ENCODE assay signal across 13 cellular contexts in the genomic region with DNA sequence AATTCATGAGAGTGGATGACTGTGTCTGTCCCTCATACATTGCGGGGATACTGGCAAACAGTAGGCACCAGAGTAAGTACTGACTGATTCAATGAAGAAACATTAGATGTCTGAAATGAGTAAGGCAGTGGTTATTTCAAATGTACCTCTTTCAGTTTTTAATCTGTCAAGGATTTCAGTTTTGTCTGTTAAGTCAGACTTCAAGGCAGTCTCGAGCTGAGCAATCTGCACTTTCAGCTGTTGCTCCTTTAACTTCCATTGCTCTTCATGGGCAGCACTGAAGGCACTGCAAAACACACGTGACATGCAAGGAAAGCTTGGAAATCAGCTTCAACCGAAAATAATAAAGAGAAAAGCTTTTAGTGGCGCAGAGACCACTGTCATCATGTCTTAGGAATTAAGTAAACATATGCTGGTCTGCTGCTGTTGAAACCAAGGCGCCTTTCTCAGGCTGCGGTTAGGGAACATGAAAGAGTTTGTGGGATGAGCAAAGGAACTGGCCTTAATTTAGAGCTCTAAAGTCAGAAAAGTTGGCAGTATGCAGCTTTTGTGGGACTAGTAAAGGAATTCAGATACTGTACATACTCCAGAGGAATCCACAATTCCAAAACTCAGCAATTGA. TPM values are rescaled to one million over a fixed set of nuclear protein-coding genes. Genes with fewer than 3 reads are reported as not detected.
DNase-seq lines count a peak whose midpoint lies in the region; ATAC-seq and TF ChIP-seq lines count a peak whose summit lies in the region.
"Had no signal": no experiment of that assay in that cellular context is flagged by ENCODE, and none has a peak within 500 bp of the region (broad histone marks: within the 10 kb centered on the region; RNA-seq: fewer than 3 reads in every experiment).

No MANE protein-coding gene starts in this region.

- no peaks in the 10 kb centered on the region for H3K36me3 ChIP-seq in testis (ENCODE audit: low read depth, missing control alignments)
- H3K36me3 ChIP-seq in PC-3 (ENCODE audit: low read depth, low read length), result no peaks in the 10 kb centered on the region
- H3K36me3 ChIP-seq: upper lobe of left lung had no signal

- no peak overlapping the region for H2AFZ ChIP-seq in PC-3 (ENCODE audit: low read length)

- 50 to 52% methylated on average over 7 of the region's 7 CpGs for WGBS in testis, 2 donors

- H3K27me3 ChIP-seq in testis, result no peaks in the 10 kb centered on the region
- no peaks in the 10 kb centered on the region for H3K27me3 ChIP-seq in PC-3 (ENCODE audit: low read length)
- H3K27me3 ChIP-seq: foreskin keratinocyte, upper lobe of left lung had no signal

- H3K4me2 ChIP-seq in PC-3 (ENCODE audit: low read length), result no peak overlapping the region

- intact Hi-C loops in testis (cut with DNase I; ENCODE audit: low total_unique reads) (no loop called here), PC-3 (cut with micrococcal nuclease) (no loop called here)

- H3K4me3 ChIP-seq in choroid plexus epithelial cell (ENCODE audit: low read depth, low read length) (no peak overlapping the region), testis (no peak overlapping the region), PC-3 (ENCODE audit: low read length) (no peak overlapping the region)
- H3K4me3 ChIP-seq: upper lobe of left lung had no signal

- TF ChIP-seq CTCF in choroid plexus epithelial cell (conservative IDR thresholded peaks at IDR 0.05; ENCODE audit: low read depth, low read length) (no peak), testis (IDR thresholded peaks at IDR 0.05) (no peak), PC-3 (conservative IDR thresholded peaks at IDR 0.05; ENCODE audit: low read depth, low read length) (no peak)

- H3K9me3 Mint-ChIP-seq in naive thymus-derived CD8-positive, alpha-beta T cell, result no peaks in the 10 kb centered on the region

- H3K27me3 Mint-ChIP-seq in naive thymus-derived CD8-positive, alpha-beta T cell, result no peaks in the 10 kb centered on the region

- no peaks in the 10 kb centered on the region for H3K9me3 ChIP-seq in testis
- no peaks in the 10 kb centered on the region for H3K9me3 ChIP-seq in PC-3 (ENCODE audit: low read length)
- H3K9me3 ChIP-seq: upper lobe of left lung had no signal

- H3K9me2 ChIP-seq in PC-3 (replicated peaks; ENCODE audit: low read length), result no peaks in the 10 kb centered on the region

- no TSS peak for BruUV-seq in PC-3 (replicated peaks; lab: Mats Ljungman, UMichigan)

- H3K4me3 Mint-ChIP-seq in naive thymus-derived CD8-positive, alpha-beta T cell, result no peak overlapping the region

- ATAC-seq in HG03025 (IDR thresholded peaks at IDR 0.05; ENCODE audit: low FRiP score, unreplicated experiment) (peak; percentile 87), PC-3 (no peak)
- ATAC-seq in naive thymus-derived CD8-positive, alpha-beta T cell, result no peak
- ATAC-seq: foreskin keratinocyte had no signal

- H3K4me1 ChIP-seq in testis, result peaks cover 10% of the 10 kb centered on the region
- H3K4me1 ChIP-seq in PC-3 (ENCODE audit: insufficient read depth, low read length), result no peaks in the 10 kb centered on the region
- H3K4me1 ChIP-seq: foreskin keratinocyte, upper lobe of left lung had no signal

- H3K4me1 Mint-ChIP-seq in naive thymus-derived CD8-positive, alpha-beta T cell, result no peaks in the 10 kb centered on the region

- peak; percentile 6 for DNase-seq in activated naive CD4-positive, alpha-beta T cell treated with Interleukin-2 at 50 U/mL for 16 hours
- no peak for DNase-seq in activated naive CD4-positive, alpha-beta T cell treated with anti-CD3 and anti-CD28 coated beads, Interleukin-2, amount 50 U/mL, for 16 hours
- peak; percentile 68 for DNase-seq in choroid plexus epithelial cell (ENCODE audit: low read depth)
- DNase-seq in testis, result peak; percentile 18
- DNase-seq in NCI-H510A (lab: John Stamatoyannopoulos, UW), result no peak
- DNase-seq in PC-3, result no peak
- DNase-seq in naive thymus-derived CD8-positive, alpha-beta T cell, result no peak
- DNase-seq: activated CD4-positive, alpha-beta T cell treated with anti-CD3 and anti-CD28 coated beads for 4 hours; foreskin keratinocyte; NCI-H446; occipital lobe; upper lobe of left lung had no signal

- no peak overlapping the region for H3K27ac Mint-ChIP-seq in naive thymus-derived CD8-positive, alpha-beta T cell

- no peak for TF ChIP-seq POLR2A in testis (IDR thresholded peaks at IDR 0.05)

- POLR2A ChIA-PET in PC-3 (lab: Charles Lee; ENCODE audit: unreplicated experiment), result no interaction called here
- POLR2A ChIA-PET in naive thymus-derived CD8-positive, alpha-beta T cell (lab: Charles Lee), result no interaction called here

- no peaks in the 10 kb centered on the region for H3F3A ChIP-seq in PC-3 (ENCODE audit: low read length, unreplicated experiment)

- no peak overlapping the region for H3K9ac ChIP-seq in PC-3 (ENCODE audit: low read length)

- H3K36me3 Mint-ChIP-seq in naive thymus-derived CD8-positive, alpha-beta T cell, result no peaks in the 10 kb centered on the region

- CTCF ChIA-PET in PC-3 (lab: Charles Lee), result no interaction called here

- H4K20me1 ChIP-seq in PC-3 (ENCODE audit: low read length), result no peaks in the 10 kb centered on the region

- H3K27ac ChIP-seq in testis (peak overlapping the region; percentile 8 to 59), PC-3 (ENCODE audit: low read length) (no peak overlapping the region)
- H3K27ac ChIP-seq: foreskin keratinocyte, upper lobe of left lung had no signal

- no peaks in the 10 kb centered on the region for H3K79me2 ChIP-seq in PC-3 (ENCODE audit: low read length)

RNA-seq across cellular contexts. Expression of gene RPGRIP1L, which starts 38.8 kb away (rescaled TPM):
- total RNA-seq in testis, result 10 to 100 TPM; 22.0 to 37.4 TPM
- 23.0 TPM for polyA plus RNA-seq in testis (ENCODE audit: insufficient read depth, low read depth, low replicate concordance)
- total RNA-seq in PC-3 (2014; rRNA removed), result 3.8 and 4.6 TPM in 2 replicates
- 1 to 10 TPM; 5.0 to 5.3 TPM for total RNA-seq in naive thymus-derived CD8-positive, alpha-beta T cell
- polyA plus RNA-seq in naive thymus-derived CD8-positive, alpha-beta T cell, result 1 to 10 TPM; 2.5 to 3.9 (median 2.9) TPM

RNA-seq across cellular contexts. Expression of gene FTO, which starts 39.1 kb away (rescaled TPM):
- 10 to 100 TPM; 50.3 to 64.7 TPM for total RNA-seq in testis
- polyA plus RNA-seq in testis (ENCODE audit: insufficient read depth, low read depth, low replicate concordance), result 32.4 TPM
- total RNA-seq in PC-3 (2014; rRNA removed), result 27.0 and 32.7 TPM in 2 replicates
- 10 to 100 TPM; 51.2 to 59.5 TPM for total RNA-seq in naive thymus-derived CD8-positive, alpha-beta T cell
- 10 to 100 TPM; 70.2 to 91.9 (median 87.8) TPM for polyA plus RNA-seq in naive thymus-derived CD8-positive, alpha-beta T cell

Comparison
In these comparisons a context has a peak if more than half of its experiments do, and no peak if none do; other contexts are left out.
1. DNase-seq: peak in activated naive CD4-positive, alpha-beta T cell treated with Interleukin-2 at 50 U/mL for 16 hours (single experiment), choroid plexus epithelial cell (single experiment) and testis (single experiment); none in activated naive CD4-positive, alpha-beta T cell treated with anti-CD3 and anti-CD28 coated beads, Interleukin-2, amount 50 U/mL, for 16 hours (single experiment), NCI-H510A (single experiment), PC-3 (single experiment) and naive thymus-derived CD8-positive, alpha-beta T cell (0 of 10).